ENCODE assay signal across 10 cellular contexts in the genomic region with DNA sequence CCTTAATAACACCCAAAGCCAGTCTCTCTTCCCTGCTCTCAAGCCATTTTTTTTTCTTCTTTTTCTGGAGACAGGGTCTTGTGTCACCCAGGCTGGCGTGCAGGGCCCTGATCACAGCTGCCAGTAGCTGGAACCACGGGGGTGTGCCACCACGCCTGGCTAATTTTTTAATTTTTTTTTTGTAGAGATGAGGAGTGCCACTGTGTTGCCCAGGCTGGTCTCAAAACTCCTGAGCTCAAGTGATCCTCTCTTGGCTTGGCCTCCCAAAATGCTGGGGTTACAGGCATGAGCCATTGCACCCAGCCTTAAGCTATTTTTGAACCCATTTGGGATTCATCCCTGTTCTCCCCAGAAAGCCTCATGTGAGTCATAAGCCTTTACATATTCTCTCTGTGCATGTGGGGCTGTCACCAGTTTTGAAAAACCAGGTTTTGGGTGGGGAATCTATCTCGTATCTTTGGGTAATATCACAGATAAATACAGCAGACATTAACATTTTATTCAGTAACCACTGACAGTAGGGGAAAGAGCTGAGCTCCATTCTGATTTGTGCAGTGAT. TPM values are rescaled to one million over a fixed set of nuclear protein-coding genes. Genes with fewer than 3 reads are reported as not detected.
DNase-seq lines count a peak whose midpoint lies in the region; ATAC-seq and TF ChIP-seq lines count a peak whose summit lies in the region.
"Had no signal": no experiment of that assay in that cellular context is flagged by ENCODE, and none has a peak within 500 bp of the region (broad histone marks: within the 10 kb centered on the region; RNA-seq: fewer than 3 reads in every experiment).

No MANE protein-coding gene starts in this region.

- H3K4me3 ChIP-seq in BLaER1 treated with 17β-estradiol and CSF1 and Interleukin-3, amounts not matched to agents 10 nM and 100 nM: peak overlapping the region in 6 of 10 experiments; percentile 12 to 31 (median 24); a peak in 9 of 20 replicates
- H3K4me3 ChIP-seq in mucosa of stomach (ENCODE audit: low read length): no peak overlapping the region
- no peak overlapping the region for H3K4me3 ChIP-seq in left lung

- peak overlapping the region in 10 of 11 experiments; percentile 37 to 93 (median 90); a peak in 21 of 22 replicates for H3K27ac ChIP-seq in BLaER1 treated with 17β-estradiol and CSF1 and Interleukin-3, amounts not matched to agents 10 nM and 100 nM
- H3K27ac ChIP-seq in left lung: peak overlapping the region in 1 of 2 donors; percentile 77
- H3K27ac ChIP-seq: VCaP had no signal

- H3K4me2 ChIP-seq in BLaER1 treated with 17β-estradiol and CSF1 and Interleukin-3, amounts not matched to agents 10 nM and 100 nM: peak overlapping the region; percentile 79 to 99 (median 89)

- H3K27me3 ChIP-seq in BLaER1 treated with 17β-estradiol and CSF1 and Interleukin-3, amounts not matched to agents 10 nM and 100 nM: no peaks in the 10 kb centered on the region
- no peaks in the 10 kb centered on the region for H3K27me3 ChIP-seq in mucosa of stomach (ENCODE audit: control insufficient read depth, insufficient read depth, low read length)
- H3K27me3 ChIP-seq in left lung: no peaks in the 10 kb centered on the region

- DNase-seq in activated T-cell treated with anti-CD3 and anti-CD28 coated beads, Interleukin-2, amount 50 U/mL, for 48 hours: peak; percentile 24 to 25
- DNase-seq in left lung: no peak
- no peak for DNase-seq in T1000 (lab: John Stamatoyannopoulos, UW)
- DNase-seq: kidney glomerular epithelial cell had no signal

- intact Hi-C loops in left lung (cut with DNase I): no loop called here

- H3K9me3 ChIP-seq in BLaER1 treated with 17β-estradiol and CSF1 and Interleukin-3, amounts not matched to agents 10 nM and 100 nM (replicated peaks in 1 of 11): peaks cover 3 to 10% (median 7%) of the 10 kb centered on the region in 11 experiments
- H3K9me3 ChIP-seq in mucosa of stomach (ENCODE audit: control insufficient read depth, low read length) (no peaks in the 10 kb centered on the region), left lung (no peaks in the 10 kb centered on the region)

- peaks cover 53 to 78% (median 68%) of the 10 kb centered on the region in 10 experiments for H3K4me1 ChIP-seq in BLaER1 treated with 17β-estradiol and CSF1 and Interleukin-3, amounts not matched to agents 10 nM and 100 nM
- H3K4me1 ChIP-seq in mucosa of stomach (ENCODE audit: control insufficient read depth, insufficient read depth, low read length): peaks cover 11% of the 10 kb centered on the region
- peaks cover 6 to 40% of the 10 kb centered on the region in 2 donors for H3K4me1 ChIP-seq in left lung

- H4K20me1 ChIP-seq in BLaER1 treated with 17β-estradiol and CSF1 and Interleukin-3, amounts not matched to agents 10 nM and 100 nM: no peaks in the 10 kb centered on the region

- H3K9ac ChIP-seq in BLaER1 treated with 17β-estradiol and CSF1 and Interleukin-3, amounts not matched to agents 10 nM and 100 nM: peak overlapping the region; percentile 0 to 88 (median 77); a peak in 21 of 22 replicates
- peak overlapping the region; percentile 12 for H3K9ac ChIP-seq in mucosa of stomach (ENCODE audit: low read length)

- H3K36me3 ChIP-seq in BLaER1 treated with 17β-estradiol and CSF1 and Interleukin-3, amounts not matched to agents 10 nM and 100 nM: peaks cover 0 to 4% (median 1%) of the 10 kb centered on the region in 11 experiments; a peak in 3 of 22 replicates
- H3K36me3 ChIP-seq in mucosa of stomach (ENCODE audit: control insufficient read depth, insufficient read depth, low read length) (no peaks in the 10 kb centered on the region), left lung (no peaks in the 10 kb centered on the region)

- ATAC-seq in GM21447 (IDR thresholded peaks at IDR 0.05; ENCODE audit: unreplicated experiment) (peak; percentile 2), HG02852 (IDR thresholded peaks at IDR 0.05; ENCODE audit: unreplicated experiment) (no peak), left lung (no peak), GM19351 (IDR thresholded peaks at IDR 0.05; ENCODE audit: unreplicated experiment) (no peak)

- TF ChIP-seq CTCF in left lung (IDR thresholded peaks at IDR 0.05): no peak

RNA-seq across cellular contexts. Expression of gene ZNF487, which starts 15.5 kb away (rescaled TPM):
- 1 to 10 TPM; 4.4 to 4.7 TPM for total RNA-seq in left lung

RNA-seq across cellular contexts. Expression of gene HNRNPF, which starts 43.4 kb away (rescaled TPM):
- 100 to 1,000 TPM; 161 to 230 TPM for total RNA-seq in left lung

Comparison
In these comparisons a context has a peak if more than half of its experiments do, and no peak if none do; other contexts are left out.
1. H3K4me3 ChIP-seq: peak in BLaER1 treated with 17β-estradiol and CSF1 and Interleukin-3, amounts not matched to agents 10 nM and 100 nM (6 of 10); none in mucosa of stomach (single experiment) and left lung (0 of 2).
2. DNase-seq: peak in activated T-cell treated with anti-CD3 and anti-CD28 coated beads, Interleukin-2, amount 50 U/mL, for 48 hours (2 of 2); none in left lung (0 of 2) and T1000 (single experiment).